Comparison of ENCODE assay signal across 38 cellular contexts in genomic region chr7:93547716-93548115, GRCh38. TPM values are rescaled to one million over a fixed set of nuclear protein-coding genes. Genes with fewer than 3 reads are reported as not detected.
"Had no signal": no experiment of that assay in that cellular context is flagged by ENCODE, and none has a peak within 500 bp of the region (broad histone marks: within the 10 kb centered on the region; RNA-seq: fewer than 3 reads in every experiment).

No MANE protein-coding gene starts in this region.

- H3K4me1 Mint-ChIP-seq: activated B cell treated with CpG ODN at 0.5 μM for 24 hours; activated CD4-positive, alpha-beta memory T cell treated with anti-CD3 and anti-CD28 coated beads, Interleukin-2, amount 10 ng/mL, durations not matched to agents 7 days and 5 days; activated CD4-positive, alpha-beta T cell treated with anti-CD3 and anti-CD28 coated beads, Interleukin-2, amount 10 ng/mL, durations not matched to agents 24 days and 14 days; activated CD8-positive, alpha-beta memory T cell treated with anti-CD3 and anti-CD28 coated beads, Interleukin-2, amount 10 ng/mL, durations not matched to agents 7 days and 5 days; activated naive CD4-positive, alpha-beta T cell treated with anti-CD3 and anti-CD28 coated beads, Interleukin-2, amount 10 ng/mL, durations not matched to agents 7 days and 5 days; activated naive CD4-positive, alpha-beta T cell treated with anti-CD3 and anti-CD28 coated beads, Interleukin-2, amount 50 U/mL, for 24 hours; activated naive CD8-positive, alpha-beta T cell treated with anti-CD3 and anti-CD28 coated beads, Interleukin-2, amount 10 ng/mL, durations not matched to agents 7 days and 5 days; activated naive CD8-positive, alpha-beta T cell treated with anti-CD3 and anti-CD28 coated beads, Interleukin-2, amount 50 U/mL, for 24 hours; central memory CD8-positive, alpha-beta T cell had no signal

- H3K4me1 ChIP-seq: adrenal gland, ascending aorta had no signal

- H3K9me3 ChIP-seq: adrenal gland, ascending aorta had no signal

- H3K36me3 Mint-ChIP-seq: activated CD8-positive, alpha-beta memory T cell treated with anti-CD3 and anti-CD28 coated beads, Interleukin-2, amount 10 ng/mL, durations not matched to agents 7 days and 5 days; activated naive CD4-positive, alpha-beta T cell treated with anti-CD3 and anti-CD28 coated beads, Interleukin-2, amount 10 ng/mL, durations not matched to agents 7 days and 5 days; activated naive CD4-positive, alpha-beta T cell treated with anti-CD3 and anti-CD28 coated beads, Interleukin-2, amount 50 U/mL, for 24 hours; activated naive CD8-positive, alpha-beta T cell; activated naive CD8-positive, alpha-beta T cell treated with anti-CD3 and anti-CD28 coated beads, Interleukin-2, amount 10 ng/mL, durations not matched to agents 7 days and 5 days; brain had no signal

- H3K4me3 ChIP-seq: adrenal gland, ascending aorta, cardiac muscle cell had no signal

- H3K36me3 ChIP-seq: adrenal gland, ascending aorta, cardiac muscle cell had no signal

- DNase-seq: activated B cell treated with CpG ODN at 0.5 μM for 24 hours; activated CD4-positive, alpha-beta memory T cell treated with anti-CD3 and anti-CD28 coated beads, Interleukin-2, amount 10 ng/mL, durations not matched to agents 7 days and 5 days; activated CD4-positive, alpha-beta T cell treated with anti-CD3 and anti-CD28 coated beads for 4 hours; activated CD4-positive, alpha-beta T cell treated with anti-CD3 and anti-CD28 coated beads, Interleukin-2, amount 10 ng/mL, durations not matched to agents 24 days and 14 days; activated CD4-positive, alpha-beta T cell treated with anti-CD3 and anti-CD28 coated beads, Interleukin-2, amount 50 U/mL, for 48 hours; activated CD4-positive, CD25-positive, alpha-beta regulatory T cell treated with anti-CD3 and anti-CD28 coated beads, Interleukin-2, amount 50 U/mL, for 72 hours; activated CD8-positive, alpha-beta memory T cell treated with anti-CD3 and anti-CD28 coated beads for 24 hours; activated CD8-positive, alpha-beta memory T cell treated with anti-CD3 and anti-CD28 coated beads, Interleukin-2, amount 10 ng/mL, durations not matched to agents 7 days and 5 days; activated CD8-positive, alpha-beta memory T cell treated with anti-CD3 and anti-CD28 coated beads, Interleukin-2, amount 50 U/mL, for 48 hours; activated CD8-positive, alpha-beta T cell treated with anti-CD3 and anti-CD28 coated beads, Interleukin-2, amount 10 ng/mL, durations not matched to agents 7 days and 5 days; activated effector memory CD4-positive, alpha-beta T cell treated with Interleukin-2 at 50 U/mL for 16 hours; activated gamma-delta T cell; activated naive CD4-positive, alpha-beta T cell treated with anti-CD3 and anti-CD28 coated beads, Interleukin-2, amount 10 ng/mL, durations not matched to agents 7 days and 5 days; activated naive CD4-positive, alpha-beta T cell treated with Interleukin-2 at 50 U/mL for 16 hours; activated naive CD8-positive, alpha-beta T cell treated with anti-CD3 and anti-CD28 coated beads, Interleukin-2, amount 10 ng/mL, durations not matched to agents 7 days and 5 days; activated naive CD8-positive, alpha-beta T cell treated with anti-CD3 and anti-CD28 coated beads, Interleukin-2, amount 50 U/mL, for 24 hours; activated T-cell treated with anti-CD3 and anti-CD28 coated beads, Interleukin-2, amount 50 U/mL, for 24 hours; activated T-cell treated with anti-CD3 and anti-CD28 coated beads, Interleukin-2, amount 50 U/mL, for 48 hours; adrenal gland; amygdala; anterior cingulate cortex; caudate nucleus; cerebellar nuclear complex; T-helper 1 cell; T-helper 2 cell; T-helper 9 cell had no signal

- H3K9me3 Mint-ChIP-seq: activated B cell treated with CpG ODN at 0.5 μM for 24 hours; activated CD4-positive, alpha-beta memory T cell treated with anti-CD3 and anti-CD28 coated beads, Interleukin-2, amount 10 ng/mL, durations not matched to agents 7 days and 5 days; activated CD4-positive, alpha-beta T cell treated with anti-CD3 and anti-CD28 coated beads, Interleukin-2, amount 10 ng/mL, durations not matched to agents 24 days and 14 days; activated naive CD4-positive, alpha-beta T cell treated with anti-CD3 and anti-CD28 coated beads, Interleukin-2, amount 10 ng/mL, durations not matched to agents 7 days and 5 days; activated naive CD4-positive, alpha-beta T cell treated with anti-CD3 and anti-CD28 coated beads, Interleukin-2, amount 50 U/mL, for 24 hours; activated naive CD8-positive, alpha-beta T cell treated with anti-CD3 and anti-CD28 coated beads, Interleukin-2, amount 10 ng/mL, durations not matched to agents 7 days and 5 days; activated naive CD8-positive, alpha-beta T cell treated with anti-CD3 and anti-CD28 coated beads, Interleukin-2, amount 50 U/mL, for 24 hours; activated T-cell treated with anti-CD3 and anti-CD28 coated beads, Interleukin-2, amount 50 U/mL, for 24 hours; activated T-helper 2 cell treated with anti-CD3 and anti-CD28 coated beads, Interferon-gamma antibody, Interleukin-2, Interleukin-4, amounts not matched to agents 10 μg/mL and 5 μg/mL and 100 μg/mL, durations not matched to agents 14 hours and 24 hours and 36 hours; brain; T-helper 1 cell treated with Interleukin-12 subunit alpha and Interleukin-12 subunit beta and Interleukin-4 antibody, amounts not matched to agents 30 μg/mL and 1 μg/mL, for 36 hours; T-helper 2 cell treated with Interferon-gamma antibody and Interleukin-4, amounts not matched to agents 5 μg/mL and 100 μg/mL, for 36 hours had no signal

- H3K27me3 ChIP-seq: adrenal gland, ascending aorta, cardiac muscle cell had no signal

- H3K27ac ChIP-seq: adrenal gland, ascending aorta, cardiac muscle cell, VCaP had no signal

- FAIRE-seq: bronchial epithelial cell, TTC549 had no signal

- H3K27me3 Mint-ChIP-seq: activated CD4-positive, alpha-beta T cell treated with anti-CD3 and anti-CD28 coated beads, Interleukin-2, amount 10 ng/mL, durations not matched to agents 24 days and 14 days; activated naive CD4-positive, alpha-beta T cell treated with anti-CD3 and anti-CD28 coated beads, Interleukin-2, amount 10 ng/mL, durations not matched to agents 7 days and 5 days; activated naive CD4-positive, alpha-beta T cell treated with anti-CD3 and anti-CD28 coated beads, Interleukin-2, amount 50 U/mL, for 24 hours; activated naive CD8-positive, alpha-beta T cell; brain; central memory CD8-positive, alpha-beta T cell had no signal

- H3K4me3 Mint-ChIP-seq: activated B cell treated with CpG ODN at 0.5 μM for 24 hours; activated CD4-positive, alpha-beta memory T cell treated with anti-CD3 and anti-CD28 coated beads, Interleukin-2, amount 10 ng/mL, durations not matched to agents 7 days and 5 days; activated CD4-positive, alpha-beta T cell treated with anti-CD3 and anti-CD28 coated beads, Interleukin-2, amount 10 ng/mL, durations not matched to agents 24 days and 14 days; activated CD8-positive, alpha-beta memory T cell treated with anti-CD3 and anti-CD28 coated beads, Interleukin-2, amount 10 ng/mL, durations not matched to agents 7 days and 5 days; activated CD8-positive, alpha-beta T cell treated with anti-CD3 and anti-CD28 coated beads, Interleukin-2, amount 10 ng/mL, durations not matched to agents 7 days and 5 days; activated naive CD4-positive, alpha-beta T cell treated with anti-CD3 and anti-CD28 coated beads, Interleukin-2, amount 10 ng/mL, durations not matched to agents 7 days and 5 days; activated naive CD4-positive, alpha-beta T cell treated with anti-CD3 and anti-CD28 coated beads, Interleukin-2, amount 50 U/mL, for 24 hours; activated naive CD8-positive, alpha-beta T cell; activated naive CD8-positive, alpha-beta T cell treated with anti-CD3 and anti-CD28 coated beads, Interleukin-2, amount 10 ng/mL, durations not matched to agents 7 days and 5 days; activated naive CD8-positive, alpha-beta T cell treated with anti-CD3 and anti-CD28 coated beads, Interleukin-2, amount 50 U/mL, for 24 hours; activated T-cell treated with anti-CD3 and anti-CD28 coated beads, Interleukin-2, amount 50 U/mL, for 24 hours; brain; central memory CD8-positive, alpha-beta T cell; T-helper 1 cell treated with Interleukin-12 subunit alpha and Interleukin-12 subunit beta and Interleukin-4 antibody, amounts not matched to agents 30 μg/mL and 1 μg/mL, for 36 hours; T-helper 2 cell treated with Interferon-gamma antibody and Interleukin-4, amounts not matched to agents 5 μg/mL and 100 μg/mL, for 36 hours had no signal

- ATAC-seq: activated CD8-positive, alpha-beta memory T cell treated with anti-CD3 and anti-CD28 coated beads, Interleukin-2, amount 10 ng/mL, durations not matched to agents 7 days and 5 days; activated CD8-positive, alpha-beta T cell treated with anti-CD3 and anti-CD28 coated beads, Interleukin-2, amount 10 ng/mL, durations not matched to agents 7 days and 5 days; activated naive CD8-positive, alpha-beta T cell treated with anti-CD3 and anti-CD28 coated beads, Interleukin-2, amount 50 U/mL, for 24 hours had no signal

- H3K27ac Mint-ChIP-seq: activated B cell treated with CpG ODN at 0.5 μM for 24 hours; activated CD4-positive, alpha-beta memory T cell treated with anti-CD3 and anti-CD28 coated beads, Interleukin-2, amount 10 ng/mL, durations not matched to agents 7 days and 5 days; activated CD4-positive, alpha-beta T cell treated with anti-CD3 and anti-CD28 coated beads, Interleukin-2, amount 10 ng/mL, durations not matched to agents 24 days and 14 days; activated CD8-positive, alpha-beta memory T cell treated with anti-CD3 and anti-CD28 coated beads, Interleukin-2, amount 10 ng/mL, durations not matched to agents 7 days and 5 days; activated CD8-positive, alpha-beta T cell treated with anti-CD3 and anti-CD28 coated beads, Interleukin-2, amount 10 ng/mL, durations not matched to agents 7 days and 5 days; activated naive CD4-positive, alpha-beta T cell treated with anti-CD3 and anti-CD28 coated beads, Interleukin-2, amount 10 ng/mL, durations not matched to agents 7 days and 5 days; activated naive CD4-positive, alpha-beta T cell treated with anti-CD3 and anti-CD28 coated beads, Interleukin-2, amount 50 U/mL, for 24 hours; activated naive CD8-positive, alpha-beta T cell; activated naive CD8-positive, alpha-beta T cell treated with anti-CD3 and anti-CD28 coated beads, Interleukin-2, amount 10 ng/mL, durations not matched to agents 7 days and 5 days; activated naive CD8-positive, alpha-beta T cell treated with anti-CD3 and anti-CD28 coated beads, Interleukin-2, amount 50 U/mL, for 24 hours; activated T-cell treated with anti-CD3 and anti-CD28 coated beads, Interleukin-2, amount 50 U/mL, for 24 hours; activated T-helper 2 cell treated with anti-CD3 and anti-CD28 coated beads, Interferon-gamma antibody, Interleukin-2, Interleukin-4, amounts not matched to agents 10 μg/mL and 5 μg/mL and 100 μg/mL, durations not matched to agents 14 hours and 24 hours and 36 hours; brain; T-helper 1 cell treated with Interleukin-12 subunit alpha and Interleukin-12 subunit beta and Interleukin-4 antibody, amounts not matched to agents 30 μg/mL and 1 μg/mL, for 36 hours; T-helper 2 cell treated with Interferon-gamma antibody and Interleukin-4, amounts not matched to agents 5 μg/mL and 100 μg/mL, for 36 hours had no signal

RNA-seq across cellular contexts. Expression of gene CALCR, which starts 26.8 kb away (rescaled TPM):
- total RNA-seq: activated B cell treated with CpG ODN at 0.5 μM for 24 hours; activated CD4-positive, alpha-beta memory T cell treated with anti-CD3 and anti-CD28 coated beads, Interleukin-2, amount 10 ng/mL, durations not matched to agents 7 days and 5 days; activated CD4-positive, alpha-beta T cell treated with anti-CD3 and anti-CD28 coated beads, Interleukin-2, amount 10 ng/mL, durations not matched to agents 24 days and 14 days; activated CD8-positive, alpha-beta memory T cell treated with anti-CD3 and anti-CD28 coated beads, Interleukin-2, amount 10 ng/mL, durations not matched to agents 7 days and 5 days; activated CD8-positive, alpha-beta T cell treated with anti-CD3 and anti-CD28 coated beads, Interleukin-2, amount 10 ng/mL, durations not matched to agents 7 days and 5 days; activated naive CD8-positive, alpha-beta T cell treated with anti-CD3 and anti-CD28 coated beads, Interleukin-2, amount 10 ng/mL, durations not matched to agents 7 days and 5 days; activated T-helper 2 cell treated with anti-CD3 and anti-CD28 coated beads, Interferon-gamma antibody, Interleukin-2, Interleukin-4, amounts not matched to agents 10 μg/mL and 5 μg/mL and 100 μg/mL, durations not matched to agents 14 hours and 24 hours and 36 hours; ascending aorta; bronchial epithelial cell; cardiac muscle cell had no signal
- polyA plus RNA-seq: cardiac muscle cell had no signal
